Comparison of ENCODE assay signal across 1 cellular context in genomic region chr14:77573964-77574363, GRCh38.
TF ChIP-seq lines count a peak whose summit lies in the region.

No MANE protein-coding gene starts in this region.

TF ChIP-seq in IMR-90, 13 proteins besides CTCF, POLR2A, EP300 and RAD21:
- TF ChIP-seq USF2 (IDR thresholded peaks at IDR 0.05; ENCODE audit: low read depth, low read length) (no peak), SMC3 (IDR thresholded peaks at IDR 0.05; ENCODE audit: low read depth, low read length) (no peak), MAZ (IDR thresholded peaks at IDR 0.05; ENCODE audit: borderline replicate concordance, low read depth, low read length) (no peak), CHD1 (IDR thresholded peaks at IDR 0.05; ENCODE audit: low read depth, low read length) (no peak), CEBPB (IDR thresholded peaks at IDR 0.05; ENCODE audit: low read depth, low read length) (no peak), ELK1 (IDR thresholded peaks at IDR 0.05; ENCODE audit: borderline replicate concordance, low read depth, low read length) (no peak), NFE2L2 (IDR thresholded peaks at IDR 0.05; ENCODE audit: low read depth, low read length) (no peak), RCOR1 (IDR thresholded peaks at IDR 0.05; ENCODE audit: insufficient replicate concordance, low read length) (no peak), RFX5 (IDR thresholded peaks at IDR 0.05; ENCODE audit: low read depth, low read length) (no peak), BHLHE40 (IDR thresholded peaks at IDR 0.05; ENCODE audit: low read depth, low read length) (no peak), FOS (IDR thresholded peaks at IDR 0.05; ENCODE audit: low read depth, low read length) (no peak), MXI1 (IDR thresholded peaks at IDR 0.05; ENCODE audit: borderline replicate concordance, low read depth, low read length) (no peak), MAFK (IDR thresholded peaks at IDR 0.05; ENCODE audit: low read depth, low read length) (no peak)
TF ChIP-seq in IMR-90: peak in this region for 0.
